8 cellular contexts compared by ENCODE assay signal in the genomic region with DNA sequence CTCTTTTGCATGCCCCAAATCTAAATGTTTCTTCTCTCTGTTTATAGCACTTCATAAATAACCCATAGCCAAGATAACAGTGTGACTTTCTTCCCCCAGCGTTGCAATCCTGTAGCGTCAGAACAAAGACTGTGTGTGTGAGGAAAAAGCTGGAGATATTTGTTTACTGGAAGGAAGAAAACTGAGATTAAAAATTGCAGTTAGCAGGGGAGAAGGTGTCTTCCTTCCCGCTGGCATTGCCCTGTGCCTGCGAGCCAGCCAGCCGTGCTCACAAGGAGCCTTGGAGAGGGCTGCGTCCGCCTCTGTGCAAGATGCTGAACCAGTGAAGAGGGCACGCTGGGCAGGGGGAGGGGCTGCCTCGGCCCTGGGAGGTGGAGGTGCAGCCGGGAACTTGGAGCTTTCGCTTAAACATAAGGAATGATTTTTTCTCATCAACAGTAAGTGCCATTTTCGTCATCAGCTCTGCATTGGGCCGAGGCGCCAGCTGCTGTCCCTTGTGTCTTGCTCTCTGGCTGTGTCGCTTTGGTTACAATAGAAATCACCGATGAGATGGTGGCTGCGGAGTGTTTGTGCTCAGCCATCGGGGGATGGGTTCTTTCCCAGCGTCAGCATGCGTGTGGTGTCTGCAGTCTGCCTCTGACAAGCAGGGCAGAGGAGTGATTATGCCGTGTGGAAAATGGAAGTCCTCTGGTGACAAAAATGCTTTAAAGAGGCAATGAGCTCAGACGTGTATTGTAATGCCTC.
DNase-seq lines count a peak whose midpoint lies in the region; ATAC-seq and TF ChIP-seq lines count a peak whose summit lies in the region.

No MANE protein-coding gene starts in this region.

- POLR2A ChIA-PET in SK-N-SH (lab: Yijun Ruan, JAX) = interaction anchor here (1.1 to 1.3 kb wide), 2 partner anchors 10 to 38 kb away, joined by 3 to 4 read pairs; no protein-coding TSS in a partner anchor

- no peaks in the 10 kb centered on the region for H3K27me3 ChIP-seq in SK-N-SH (ENCODE audit: insufficient read depth)

- peaks cover 5 to 14% of the 10 kb centered on the region in 2 experiments; a peak in 3 of 4 replicates for H3K4me1 ChIP-seq in SK-N-SH (ENCODE audit: control insufficient read depth in 1 of 2, insufficient read depth in 2 of 2, low read depth in 1 of 2, low read length in 1 of 2)

- H3K9me3 ChIP-seq in SK-N-SH = no peaks in the 10 kb centered on the region

- peak overlapping the region; percentile 57 to 66 for H3K4me3 ChIP-seq in SK-N-SH (ENCODE audit: low read depth in 2 of 2, low read length in 1 of 2)

- ATAC-seq in HG03097 (IDR thresholded peaks at IDR 0.05; ENCODE audit: low FRiP score, unreplicated experiment) = peak; percentile 56
- peak; percentile 26 to 73 (median 68) for ATAC-seq in natural killer cell
- no peak for ATAC-seq in GM18861 (IDR thresholded peaks at IDR 0.05; ENCODE audit: unreplicated experiment)

- no peaks in the 10 kb centered on the region for H3K9me3 Mint-ChIP-seq in natural killer cell

- H2AFZ ChIP-seq in SK-N-SH (ENCODE audit: low read depth) = peak overlapping the region; percentile 82

- TF ChIP-seq CTCF in GM10266 (IDR thresholded peaks at IDR 0.05; ENCODE audit: control insufficient read depth, insufficient read depth, low read depth, missing control alignments) (no peak), SK-N-SH (IDR thresholded peaks at IDR 0.05) (no peak), natural killer cell (IDR thresholded peaks at IDR 0.05) (no peak)

- H3K36me3 Mint-ChIP-seq in natural killer cell = peaks cover 2% of the 10 kb centered on the region

- TF ChIP-seq EP300 in SK-N-SH (IDR thresholded peaks at IDR 0.05; ENCODE audit: borderline replicate concordance in 1 of 2, low read depth in 1 of 2, low read length in 1 of 2) = 0 out of 4 replicates have a peak, but pooled peaks of 1 of the 2 experiments have one; percentile 17

- no peak for TF ChIP-seq RAD21 in SK-N-SH (IDR thresholded peaks at IDR 0.05; ENCODE audit: low read length)

- no peaks in the 10 kb centered on the region for H4K20me1 ChIP-seq in SK-N-SH (ENCODE audit: insufficient read depth)

- H3K27me3 Mint-ChIP-seq in natural killer cell (ENCODE audit: low read depth in 2 of 2) = no peaks in the 10 kb centered on the region

- H3K27ac ChIP-seq in SK-N-SH (ENCODE audit: low read depth in 2 of 2, low read length in 1 of 2) = peak overlapping the region in 1 of 2 experiments; percentile 77; a peak in 2 of 4 replicates

- peaks cover 41 to 49% of the 10 kb centered on the region in 2 donors for H3K4me1 Mint-ChIP-seq in natural killer cell

- 17% methylated on average over 22 of the region's 22 CpGs for WGBS in SK-N-SH (ENCODE audit: low lambda C conversion rate)

- intact Hi-C loops in natural killer cell (cut with micrococcal nuclease) = no loop called here

- H3K9ac ChIP-seq in SK-N-SH = peak overlapping the region; percentile 40

- peak overlapping the region; percentile 82 for H3K4me2 ChIP-seq in SK-N-SH

- peak overlapping the region; percentile 68 to 82 for H3K27ac Mint-ChIP-seq in natural killer cell

- peak overlapping the region; percentile 1 for H3K4me3 Mint-ChIP-seq in natural killer cell

- H3K79me2 ChIP-seq in SK-N-SH (ENCODE audit: insufficient read depth) = no peaks in the 10 kb centered on the region

- CTCF ChIA-PET in SK-N-SH (lab: Yijun Ruan, JAX) = interaction anchor here (0.7 to 1.4 kb wide), 4 partner anchors 9 to 107 kb away, joined by 3 to 5 read pairs (median 3); no protein-coding TSS in a partner anchor

- no peaks in the 10 kb centered on the region for H3K36me3 ChIP-seq in SK-N-SH (replicated peaks in 1 of 2; ENCODE audit: control insufficient read depth in 1 of 2, insufficient read depth in 2 of 2, low read length in 1 of 2)

- no peaks in the 10 kb centered on the region for H3F3A ChIP-seq in SK-N-SH (replicated peaks; ENCODE audit: insufficient read depth)

- H3K9me2 ChIP-seq in SK-N-SH = no peaks in the 10 kb centered on the region

- DNase-seq in GM10266 (ENCODE audit: extremely low spot score) = peak; percentile 54
- DNase-seq in SK-N-SH = peak; percentile 79
- DNase-seq in fibroblast of peridontal ligament (ENCODE audit: extremely low read depth) = peak; percentile 55
- DNase-seq in natural killer cell = no peak
- no peak for DNase-seq in DMS153 (lab: John Stamatoyannopoulos, UW)
- no peak for DNase-seq in activated effector memory CD4-positive, alpha-beta T cell treated with anti-CD3 and anti-CD28 coated beads, Interleukin-2, amount 50 U/mL, for 16 hours

TF ChIP-seq in SK-N-SH, 30 proteins besides CTCF, POLR2A, EP300 and RAD21:
- TF ChIP-seq FOXM1 (IDR thresholded peaks at IDR 0.05; ENCODE audit: low read depth) = no peak
- TF ChIP-seq GATA2 (CRISPR knock-in tag; IDR thresholded peaks at IDR 0.05) = peak; percentile 8; the same call in 1 of the 2 replicates
- peak; percentile 45 for TF ChIP-seq CHD2 (IDR thresholded peaks at IDR 0.05; ENCODE audit: low read length, partially characterized antibody)
- TF ChIP-seq, protein P1, sequence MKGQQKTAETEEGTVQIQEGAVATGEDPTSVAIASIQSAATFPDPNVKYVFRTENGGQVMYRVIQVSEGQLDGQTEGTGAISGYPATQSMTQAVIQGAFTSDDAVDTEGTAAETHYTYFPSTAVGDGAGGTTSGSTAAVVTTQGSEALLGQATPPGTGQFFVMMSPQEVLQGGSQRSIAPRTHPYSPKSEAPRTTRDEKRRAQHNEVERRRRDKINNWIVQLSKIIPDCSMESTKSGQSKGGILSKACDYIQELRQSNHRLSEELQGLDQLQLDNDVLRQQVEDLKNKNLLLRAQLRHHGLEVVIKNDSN (IDR thresholded peaks at IDR 0.05; ENCODE audit: borderline replicate concordance, low read depth) = no peak
- TF ChIP-seq, protein P2, sequence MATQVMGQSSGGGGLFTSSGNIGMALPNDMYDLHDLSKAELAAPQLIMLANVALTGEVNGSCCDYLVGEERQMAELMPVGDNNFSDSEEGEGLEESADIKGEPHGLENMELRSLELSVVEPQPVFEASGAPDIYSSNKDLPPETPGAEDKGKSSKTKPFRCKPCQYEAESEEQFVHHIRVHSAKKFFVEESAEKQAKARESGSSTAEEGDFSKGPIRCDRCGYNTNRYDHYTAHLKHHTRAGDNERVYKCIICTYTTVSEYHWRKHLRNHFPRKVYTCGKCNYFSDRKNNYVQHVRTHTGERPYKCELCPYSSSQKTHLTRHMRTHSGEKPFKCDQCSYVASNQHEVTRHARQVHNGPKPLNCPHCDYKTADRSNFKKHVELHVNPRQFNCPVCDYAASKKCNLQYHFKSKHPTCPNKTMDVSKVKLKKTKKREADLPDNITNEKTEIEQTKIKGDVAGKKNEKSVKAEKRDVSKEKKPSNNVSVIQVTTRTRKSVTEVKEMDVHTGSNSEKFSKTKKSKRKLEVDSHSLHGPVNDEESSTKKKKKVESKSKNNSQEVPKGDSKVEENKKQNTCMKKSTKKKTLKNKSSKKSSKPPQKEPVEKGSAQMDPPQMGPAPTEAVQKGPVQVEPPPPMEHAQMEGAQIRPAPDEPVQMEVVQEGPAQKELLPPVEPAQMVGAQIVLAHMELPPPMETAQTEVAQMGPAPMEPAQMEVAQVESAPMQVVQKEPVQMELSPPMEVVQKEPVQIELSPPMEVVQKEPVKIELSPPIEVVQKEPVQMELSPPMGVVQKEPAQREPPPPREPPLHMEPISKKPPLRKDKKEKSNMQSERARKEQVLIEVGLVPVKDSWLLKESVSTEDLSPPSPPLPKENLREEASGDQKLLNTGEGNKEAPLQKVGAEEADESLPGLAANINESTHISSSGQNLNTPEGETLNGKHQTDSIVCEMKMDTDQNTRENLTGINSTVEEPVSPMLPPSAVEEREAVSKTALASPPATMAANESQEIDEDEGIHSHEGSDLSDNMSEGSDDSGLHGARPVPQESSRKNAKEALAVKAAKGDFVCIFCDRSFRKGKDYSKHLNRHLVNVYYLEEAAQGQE (IDR thresholded peaks at IDR 0.05; ENCODE audit: low read depth, low read length) = no peak
- no peak for TF ChIP-seq TCF12 (IDR thresholded peaks at IDR 0.05)
- TF ChIP-seq MXI1 (IDR thresholded peaks at IDR 0.05; ENCODE audit: low read depth, low read length) = peak; percentile 97

Comparison
In these comparisons a context has a peak if more than half of its experiments do, and no peak if none do; other contexts are left out.
1. DNase-seq: peak in GM10266 (single experiment), SK-N-SH (single experiment) and fibroblast of peridontal ligament (single experiment); none in natural killer cell (single experiment), DMS153 (single experiment) and activated effector memory CD4-positive, alpha-beta T cell treated with anti-CD3 and anti-CD28 coated beads, Interleukin-2, amount 50 U/mL, for 16 hours (single experiment).